Comparison of ENCODE assay signal across 11 cellular contexts in the genomic region with DNA sequence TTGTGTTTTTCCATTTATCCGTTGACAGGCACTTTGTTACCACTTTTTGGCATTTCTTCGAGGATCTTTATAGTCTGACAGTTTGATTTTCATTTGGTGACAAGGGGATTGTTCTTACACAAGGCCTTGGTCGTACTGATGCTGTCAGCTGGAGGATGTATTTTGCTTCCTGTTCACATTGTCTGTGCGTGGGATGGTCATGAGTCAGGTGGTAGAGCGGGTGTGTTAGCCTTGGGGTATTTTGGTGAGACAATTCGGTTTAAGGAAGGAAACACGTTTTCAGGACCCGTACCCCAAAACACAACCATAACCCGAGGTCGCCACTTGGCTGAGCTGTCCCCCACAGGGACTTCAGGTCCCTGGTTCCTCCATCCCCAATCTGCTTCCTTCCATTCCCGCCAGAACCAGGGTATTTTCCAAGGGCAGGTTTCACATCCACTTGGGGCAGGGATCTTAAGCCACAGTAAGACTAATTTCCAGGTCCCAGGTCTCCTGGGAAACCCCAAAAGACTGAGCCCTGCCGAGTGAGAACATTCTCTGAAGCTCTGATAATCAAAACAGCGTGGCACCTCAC. TPM values are rescaled to one million over a fixed set of nuclear protein-coding genes. Genes with fewer than 3 reads are reported as not detected.
DNase-seq lines count a peak whose midpoint lies in the region; ATAC-seq, FAIRE-seq and TF ChIP-seq lines count a peak whose summit lies in the region.
"Had no signal": no experiment of that assay in that cellular context is flagged by ENCODE, and none has a peak within 500 bp of the region (broad histone marks: within the 10 kb centered on the region; RNA-seq: fewer than 3 reads in every experiment).

No MANE protein-coding gene starts in this region.

- peaks cover 53% of the 10 kb centered on the region for H3K4me1 Mint-ChIP-seq in CD4-positive, alpha-beta T cell (ENCODE audit: low read depth)
- peaks cover 38% of the 10 kb centered on the region for H3K4me1 Mint-ChIP-seq in osteocyte (ENCODE audit: unreplicated experiment)

- no peaks in the 10 kb centered on the region for H3K27me3 ChIP-seq in CD4-positive, alpha-beta T cell (ENCODE audit: control insufficient read depth, insufficient read depth, low read length)
- H3K27me3 ChIP-seq in RWPE2 (ENCODE audit: insufficient read depth, poor library complexity, severe bottlenecking) (no peaks in the 10 kb centered on the region), bronchial epithelial cell (ENCODE audit: control insufficient read depth, insufficient read depth, low read length) (no peaks in the 10 kb centered on the region)

- H3K9me3 ChIP-seq in CD4-positive, alpha-beta T cell (ENCODE audit: control insufficient read depth, low read length): no peaks in the 10 kb centered on the region
- H3K9me3 ChIP-seq in RWPE2 (ENCODE audit: severe bottlenecking): no peaks in the 10 kb centered on the region

- H3K36me3 Mint-ChIP-seq in CD4-positive, alpha-beta T cell (ENCODE audit: low read depth): peaks cover 32% of the 10 kb centered on the region
- peaks cover 6% of the 10 kb centered on the region for H3K36me3 Mint-ChIP-seq in osteocyte (ENCODE audit: unreplicated experiment)

- no peaks in the 10 kb centered on the region for H3K9me3 Mint-ChIP-seq in CD4-positive, alpha-beta T cell
- H3K9me3 Mint-ChIP-seq in osteocyte (ENCODE audit: unreplicated experiment): no peaks in the 10 kb centered on the region

- peak overlapping the region; percentile 25 for H3K4me3 Mint-ChIP-seq in CD4-positive, alpha-beta T cell
- H3K4me3 Mint-ChIP-seq in osteocyte (ENCODE audit: unreplicated experiment): no peak overlapping the region

- H3K36me3 ChIP-seq in RWPE2 (ENCODE audit: low read depth) (0 out of 2 replicates have a peak, but pooled peaks cover 4% of the 10 kb centered on the region), bronchial epithelial cell (ENCODE audit: control insufficient read depth, insufficient read depth, low read length) (peaks cover 7% of the 10 kb centered on the region)

- POLR2A ChIA-PET in CD4-positive, alpha-beta T cell (lab: Charles Lee): interaction anchor here (1.1 to 1.2 kb wide), 2 partner anchors 16 to 135 kb away, joined by 3 to 5 read pairs; a partner anchor contains a TSS

- TF ChIP-seq CTCF in CD4-positive, alpha-beta T cell (IDR thresholded peaks at IDR 0.05): no peak
- no peak for TF ChIP-seq CTCF in RWPE2 (IDR thresholded peaks at IDR 0.05; ENCODE audit: poor library complexity, severe bottlenecking)
- TF ChIP-seq CTCF in bronchial epithelial cell (IDR thresholded peaks at IDR 0.05; ENCODE audit: insufficient read depth, low read length, severe bottlenecking): no peak
- TF ChIP-seq CTCF in osteocyte (IDR thresholded peaks at IDR 0.05): no peak

- FAIRE-seq in bronchial epithelial cell (lab: Jason Lieb, UNC): peak; percentile 7
- FAIRE-seq: G401.6 had no signal

- CTCF ChIA-PET in CD4-positive, alpha-beta T cell (lab: Charles Lee): interaction anchor here (1.5 kb wide), 1 partner anchor 10 kb away, joined by 5 read pairs; no protein-coding TSS in a partner anchor

- H3K27me3 Mint-ChIP-seq in CD4-positive, alpha-beta T cell: no peaks in the 10 kb centered on the region
- no peaks in the 10 kb centered on the region for H3K27me3 Mint-ChIP-seq in osteocyte (ENCODE audit: unreplicated experiment)

- peak overlapping the region; percentile 79 for H3K27ac Mint-ChIP-seq in CD4-positive, alpha-beta T cell
- H3K27ac Mint-ChIP-seq in osteocyte (ENCODE audit: unreplicated experiment): peak overlapping the region; percentile 96

- no peak overlapping the region for H3K4me3 ChIP-seq in RWPE2 (ENCODE audit: severe bottlenecking)
- no peak overlapping the region for H3K4me3 ChIP-seq in bronchial epithelial cell (ENCODE audit: low read depth, low read length)

- peak; percentile 52 for ATAC-seq in CD4-positive, alpha-beta T cell (ENCODE audit: poor library complexity)
- no peak for ATAC-seq in RWPE2 (ENCODE audit: low read depth)
- ATAC-seq in GM21515 (IDR thresholded peaks at IDR 0.05; ENCODE audit: unreplicated experiment): no peak
- ATAC-seq: Panc1, right cardiac atrium had no signal

- no peak overlapping the region for H3K27ac ChIP-seq in CD4-positive, alpha-beta T cell (ENCODE audit: low read depth, low read length)
- H3K27ac ChIP-seq in RWPE2 (ENCODE audit: poor library complexity, severe bottlenecking): peak overlapping the region; percentile 24

- peaks cover 4% of the 10 kb centered on the region for H3K4me1 ChIP-seq in RWPE2 (ENCODE audit: insufficient read depth, poor library complexity, severe bottlenecking)

- intact Hi-C loops in CD4-positive, alpha-beta T cell (cut with DNase I, micrococcal nuclease): loop anchor here in 1 of 2 experiments (5.0 kb wide), 1 partner anchor 37 kb away; no protein-coding TSS in a partner anchor

- DNase-seq in CD4-positive, alpha-beta T cell: no peak
- no peak for DNase-seq in RWPE2 (ENCODE audit: low spot score)
- DNase-seq in bronchial epithelial cell (ENCODE audit: low read depth): peak; percentile 24
- DNase-seq in osteocyte (ENCODE audit: extremely low spot score, unreplicated experiment): no peak
- DNase-seq in cerebellar nuclear complex (lab: John Stamatoyannopoulos, UW): no peak
- no peak for DNase-seq in HuH-7.5 (ENCODE audit: low spot score)
- DNase-seq in mesenteric fat pad (ENCODE audit: low spot score): no peak
- DNase-seq: right cardiac atrium had no signal

RNA-seq across cellular contexts. Expression of a gene that starts 15.0 kb away (rescaled TPM):
- 100 to 1,000 TPM; 176 to 184 TPM for total RNA-seq in CD4-positive, alpha-beta T cell
- 15.5 and 21.9 TPM in 2 replicates for total RNA-seq in bronchial epithelial cell
- 93.3 and 94.3 TPM in 2 replicates for total RNA-seq in osteocyte
- 103 TPM for total RNA-seq in mesenteric fat pad

RNA-seq across cellular contexts. Expression of a gene that starts 15.3 kb away (rescaled TPM):
- 10 to 100 TPM; 20.6 to 20.7 TPM for total RNA-seq in CD4-positive, alpha-beta T cell
- total RNA-seq in bronchial epithelial cell (1.3 and 1.7 TPM in 2 replicates), osteocyte (9.2 and 11.6 TPM in 2 replicates), mesenteric fat pad (7.2 TPM)
